In genomic region chr4:43394976-43395375, GRCh38 we compare ENCODE assay signal across 21 cellular contexts.
A peak's percentile ranks its signal among the peaks of the same experiment; 100 is the strongest.
DNase-seq lines count a peak whose midpoint lies in the region; ATAC-seq, FAIRE-seq and TF ChIP-seq lines count a peak whose summit lies in the region.
"Had no signal": no experiment of that assay in that cellular context is flagged by ENCODE, and none has a peak within 500 bp of the region (broad histone marks: within the 10 kb centered on the region; RNA-seq: fewer than 3 reads in every experiment).

No MANE protein-coding gene starts in this region.

- no peaks in the 10 kb centered on the region for H3K27me3 Mint-ChIP-seq in astrocyte (ENCODE audit: low read depth, unreplicated experiment)

- H4K20me1 ChIP-seq in astrocyte (ENCODE audit: insufficient read depth, low read length) (no peaks in the 10 kb centered on the region), fibroblast of lung (ENCODE audit: control insufficient read depth, extremely low read depth, insufficient read depth, low read length) (no peaks in the 10 kb centered on the region)

- no peaks in the 10 kb centered on the region for H3K27me3 ChIP-seq in astrocyte (ENCODE audit: insufficient read depth, low read length)
- H3K27me3 ChIP-seq in fibroblast of lung (ENCODE audit: control insufficient read depth, insufficient read depth, low read length) = no peaks in the 10 kb centered on the region
- H3K27me3 ChIP-seq: MG63, SJSA1 had no signal

- peaks cover 2% of the 10 kb centered on the region for H3K4me1 Mint-ChIP-seq in astrocyte (ENCODE audit: low read depth, unreplicated experiment)

- H3K4me3 ChIP-seq in HFF-Myc (replicated peaks; ENCODE audit: low read depth, low read length) (no peak overlapping the region), astrocyte (ENCODE audit: insufficient read depth, low read depth, low read length) (no peak overlapping the region), fibroblast of lung (replicated peaks in 1 of 4; ENCODE audit: control extremely low read depth in 1 of 4, insufficient read depth in 1 of 4, low read depth in 3 of 4, low read length in 4 of 4) (no peak overlapping the region)
- H3K4me3 ChIP-seq: A549, MG63, SJSA1 had no signal

- DNase-seq in HFF-Myc (ENCODE audit: extremely low read depth, low read depth) (peak; percentile 7), astrocyte (ENCODE audit: low read depth) (peak; percentile 13), fibroblast of lung (ENCODE audit: low read depth in 2 of 2) (peak; percentile 29 to 30), myocyte (ENCODE audit: low read depth) (peak; percentile 26), GOT3 (lab: John Stamatoyannopoulos, UW) (no peak), GM13976 (ENCODE audit: low spot score) (no peak)
- DNase-seq: C1 segment of cervical spinal cord, GF-D8, KG1, MG63, NCI-H1092, NCI-H146, NCI-H2081, NCI-H510A, NCI-H774, PC-3 had no signal

- in situ Hi-C loops in GM13976 (cut with MboI; ENCODE audit: low sequenced_read_pairs, unreplicated experiment) = no loop called here

- H3K4me2 ChIP-seq in astrocyte (ENCODE audit: low read length) = no peak overlapping the region
- H3K4me2 ChIP-seq in fibroblast of lung (ENCODE audit: extremely low read depth, insufficient read depth, low read length) = no peak overlapping the region
- H3K4me2 ChIP-seq: A549 had no signal

- FAIRE-seq in astrocyte (lab: Jason Lieb, UNC) = no peak
- FAIRE-seq: A549, GM12891, H54 had no signal

- H3K27ac ChIP-seq in astrocyte (ENCODE audit: low read depth, low read length) (no peak overlapping the region), fibroblast of lung (ENCODE audit: insufficient read depth, low read length) (no peak overlapping the region)
- H3K27ac ChIP-seq: A549, SJSA1 had no signal

- no peaks in the 10 kb centered on the region for H3K9me3 Mint-ChIP-seq in astrocyte (ENCODE audit: unreplicated experiment)

- H2AFZ ChIP-seq in astrocyte (ENCODE audit: low read depth, low read length) = no peak overlapping the region
- no peak overlapping the region for H2AFZ ChIP-seq in fibroblast of lung (ENCODE audit: low read length)

- H3K79me2 ChIP-seq in astrocyte (ENCODE audit: insufficient read depth, low read length) (no peaks in the 10 kb centered on the region), fibroblast of lung (ENCODE audit: control insufficient read depth, insufficient read depth, low read length) (no peaks in the 10 kb centered on the region)

- ATAC-seq in HG03135 (IDR thresholded peaks at IDR 0.05; ENCODE audit: unreplicated experiment) = no peak
- ATAC-seq: A549, PC-3 had no signal

- no peaks in the 10 kb centered on the region for H3K36me3 ChIP-seq in astrocyte (ENCODE audit: insufficient read depth, low read length)
- H3K36me3 ChIP-seq in fibroblast of lung (ENCODE audit: control insufficient read depth, insufficient read depth, low read length) = no peaks in the 10 kb centered on the region
- H3K36me3 ChIP-seq: MG63, SJSA1 had no signal

- H3K27ac Mint-ChIP-seq in astrocyte (ENCODE audit: unreplicated experiment) = no peak overlapping the region

- no peaks in the 10 kb centered on the region for H3K36me3 Mint-ChIP-seq in astrocyte (ENCODE audit: low read depth, unreplicated experiment)

- H3K4me1 ChIP-seq in astrocyte (ENCODE audit: insufficient read depth, low read length) = no peaks in the 10 kb centered on the region
- H3K4me1 ChIP-seq in fibroblast of lung (ENCODE audit: control insufficient read depth, extremely low read depth, insufficient read depth, low read length) = no peaks in the 10 kb centered on the region
- H3K4me1 ChIP-seq: A549, SJSA1 had no signal

- H3K4me3 Mint-ChIP-seq in astrocyte (ENCODE audit: unreplicated experiment) = no peak overlapping the region

- H3K9ac ChIP-seq in astrocyte (ENCODE audit: low read length) (no peak overlapping the region), fibroblast of lung (ENCODE audit: insufficient read depth, low read length) (no peak overlapping the region)

- H3K9me3 ChIP-seq in astrocyte (ENCODE audit: insufficient read depth, low read depth, low read length) (no peaks in the 10 kb centered on the region), fibroblast of lung (ENCODE audit: control insufficient read depth, insufficient read depth, low read depth, low read length) (no peaks in the 10 kb centered on the region)
- H3K9me3 ChIP-seq: A549, MG63, SJSA1 had no signal

- no peak for TF ChIP-seq CTCF in HFF-Myc (IDR thresholded peaks at IDR 0.05; ENCODE audit: low read depth, low read length, missing control alignments)
- TF ChIP-seq CTCF in astrocyte (IDR thresholded peaks at IDR 0.05; ENCODE audit: insufficient read depth, low read depth, low read length) = no peak
- no peak for TF ChIP-seq CTCF in fibroblast of lung (conservative IDR thresholded peaks at IDR 0.05 in 1 of 2, IDR thresholded peaks at IDR 0.05 in 1 of 2; ENCODE audit: low read depth in 1 of 2, low read length in 2 of 2)
- no peak for TF ChIP-seq CTCF in GM13976 (IDR thresholded peaks at IDR 0.05; ENCODE audit: borderline replicate concordance, control extremely low read depth, extremely low read depth, insufficient read depth, missing control alignments)

Comparison
In these comparisons a context has a peak if more than half of its experiments do, and no peak if none do; other contexts are left out.
1. DNase-seq: peak in HFF-Myc (single experiment), astrocyte (single experiment), fibroblast of lung (2 of 2) and myocyte (single experiment); none in GOT3 (single experiment) and GM13976 (single experiment).